ENCODE assay signal across 8 cellular contexts in the genomic region with DNA sequence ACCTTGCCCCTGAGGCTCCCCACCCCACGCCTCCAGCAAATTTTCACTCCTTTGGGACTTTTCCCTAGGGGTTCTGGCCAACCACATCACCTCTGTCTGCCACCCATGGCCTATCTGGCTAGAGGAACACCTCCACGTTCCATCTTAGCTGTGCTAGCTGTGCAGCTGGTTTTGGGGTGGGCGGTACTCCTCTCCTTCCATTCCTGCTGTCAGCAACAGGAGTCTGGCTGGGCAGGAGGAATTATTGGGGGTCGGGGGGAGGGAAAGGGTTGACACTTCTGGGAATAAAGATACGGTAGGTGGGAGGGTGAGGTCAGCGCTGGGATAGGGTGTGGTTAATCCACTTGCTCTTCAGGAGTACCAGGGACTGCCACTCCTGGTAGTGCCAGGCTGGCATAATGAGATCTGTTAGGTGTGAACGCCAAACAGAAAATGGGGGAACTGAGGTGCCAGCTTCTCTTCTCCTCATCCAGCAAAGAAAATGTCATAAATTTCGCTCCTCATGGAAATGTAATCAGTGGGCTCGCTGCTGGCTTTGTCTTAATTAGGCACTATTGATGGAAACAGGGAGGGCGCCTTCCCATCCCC. TPM values are rescaled to one million over a fixed set of nuclear protein-coding genes. Genes with fewer than 3 reads are reported as not detected.
DNase-seq lines count a peak whose midpoint lies in the region; ATAC-seq and TF ChIP-seq lines count a peak whose summit lies in the region.

No MANE protein-coding gene starts in this region.

- peaks cover 6% of the 10 kb centered on the region for H3K79me2 ChIP-seq in neural cell (replicated peaks; ENCODE audit: insufficient read depth, low read length)
- H3K79me2 ChIP-seq in OCI-LY7 (ENCODE audit: insufficient read depth, low read depth, low read length): no peaks in the 10 kb centered on the region

- H3K4me2 ChIP-seq in neural cell (ENCODE audit: low read length): peak overlapping the region; percentile 81
- no peak overlapping the region for H3K4me2 ChIP-seq in OCI-LY7 (ENCODE audit: low read length)

- H3K4me3 Mint-ChIP-seq in endodermal cell: peak overlapping the region; percentile 73

- no peak for TF ChIP-seq CTCF in BE2C (IDR thresholded peaks at IDR 0.05; ENCODE audit: low read depth, low read length)
- no peak for TF ChIP-seq CTCF in endodermal cell (conservative IDR thresholded peaks at IDR 0.05)
- no peak for TF ChIP-seq CTCF in neural cell (IDR thresholded peaks at IDR 0.05; ENCODE audit: poor library complexity, severe bottlenecking)
- no peak for TF ChIP-seq CTCF in OCI-LY7 (conservative IDR thresholded peaks at IDR 0.05; ENCODE audit: low read length)

- no TSS peak for BruUV-seq in OCI-LY7 (replicated peaks; lab: Mats Ljungman, UMichigan)

- H3K27me3 ChIP-seq in BE2C (0 out of 2 replicates have a peak, but pooled peaks cover 4% of the 10 kb centered on the region), endodermal cell (ENCODE audit: control insufficient read depth, insufficient read depth, low read length, poor library complexity, severe bottlenecking) (peaks cover 32% of the 10 kb centered on the region), neural cell (ENCODE audit: insufficient read depth, low read depth, low read length) (no peaks in the 10 kb centered on the region)

- POLR2A ChIA-PET in OCI-LY7 (lab: Charles Lee): no interaction called here

- TF ChIP-seq EP300 in neural cell (conservative IDR thresholded peaks at IDR 0.05; ENCODE audit: poor library complexity, severe bottlenecking): no peak

- H3K9me3 Mint-ChIP-seq in endodermal cell: no peaks in the 10 kb centered on the region

- no peak for ATAC-seq in GM21619 (IDR thresholded peaks at IDR 0.05; ENCODE audit: unreplicated experiment)

- H3K36me3 ChIP-seq in BE2C: no peaks in the 10 kb centered on the region
- no peaks in the 10 kb centered on the region for H3K36me3 ChIP-seq in endodermal cell (ENCODE audit: control insufficient read depth, insufficient read depth, low read length)
- no peaks in the 10 kb centered on the region for H3K36me3 ChIP-seq in neural cell (ENCODE audit: insufficient read depth, low read length)
- H3K36me3 ChIP-seq in OCI-LY7 (ENCODE audit: insufficient read depth, low read length): no peaks in the 10 kb centered on the region

- intact Hi-C loops in OCI-LY7 (cut with micrococcal nuclease; ENCODE audit: unreplicated experiment): no loop called here

- DNase-seq in BE2C (no peak), NCI-H69 (lab: John Stamatoyannopoulos, UW) (peak; percentile 51), endodermal cell (no peak), OCI-LY7 (ENCODE audit: low spot score) (no peak), T-helper 9 cell (no peak), AML-193 (lab: John Stamatoyannopoulos, UW) (no peak)

- H3K27ac ChIP-seq in endodermal cell (ENCODE audit: low read depth, low read length): peak overlapping the region; percentile 26
- peak overlapping the region; percentile 81 for H3K27ac ChIP-seq in neural cell (ENCODE audit: low read length)
- H3K27ac ChIP-seq in OCI-LY7 (ENCODE audit: low read depth, low read length, poor library complexity, severe bottlenecking): no peak overlapping the region

- H3K27ac Mint-ChIP-seq in endodermal cell: peak overlapping the region; percentile 76

- H3K9me2 ChIP-seq in neural cell (ENCODE audit: insufficient read depth, low read length) (no peaks in the 10 kb centered on the region), OCI-LY7 (ENCODE audit: insufficient read depth, low read length) (no peaks in the 10 kb centered on the region)

- H2AFZ ChIP-seq in neural cell (ENCODE audit: low read depth, low read length): peak overlapping the region; percentile 19
- no peak overlapping the region for H2AFZ ChIP-seq in OCI-LY7 (ENCODE audit: low read length)

- H3K4me1 ChIP-seq in BE2C: no peaks in the 10 kb centered on the region
- H3K4me1 ChIP-seq in endodermal cell (ENCODE audit: control insufficient read depth, insufficient read depth, low read length): peaks cover 2% of the 10 kb centered on the region
- no peaks in the 10 kb centered on the region for H3K4me1 ChIP-seq in OCI-LY7 (ENCODE audit: insufficient read depth, low read length, poor library complexity, severe bottlenecking)

- CTCF ChIA-PET in OCI-LY7 (lab: Charles Lee; ENCODE audit: unreplicated experiment): no interaction called here

- no peaks in the 10 kb centered on the region for H3K36me3 Mint-ChIP-seq in endodermal cell (ENCODE audit: low read depth)

- H3K27me3 Mint-ChIP-seq in endodermal cell (ENCODE audit: insufficient read depth): peaks cover 53% of the 10 kb centered on the region

- H3F3A ChIP-seq in neural cell (ENCODE audit: insufficient read depth, low read length, poor library complexity, severe bottlenecking): peaks cover 10% of the 10 kb centered on the region

- H3K4me3 ChIP-seq in BE2C (ENCODE audit: low read depth, low read length): peak overlapping the region; percentile 55
- H3K4me3 ChIP-seq in endodermal cell (ENCODE audit: low read length): peak overlapping the region; percentile 86
- H3K4me3 ChIP-seq in neural cell (ENCODE audit: low read length): peak overlapping the region; percentile 77
- H3K4me3 ChIP-seq in OCI-LY7 (ENCODE audit: low read depth, low read length, poor library complexity, severe bottlenecking): no peak overlapping the region

- peaks cover 27% of the 10 kb centered on the region for H3K4me1 Mint-ChIP-seq in endodermal cell

- WGBS in endodermal cell (ENCODE audit: insufficient coverage in 1 of 2, insufficient read length in 1 of 2), 2 experiments: 34 to 37% methylated on average over 8 to 10 of the region's 10 CpGs

- H3K9ac ChIP-seq in endodermal cell (ENCODE audit: extremely low read depth, low read length, poor library complexity, severe bottlenecking): peak overlapping the region; percentile 38
- H3K9ac ChIP-seq in neural cell (ENCODE audit: low read length): peak overlapping the region; percentile 81

- TF ChIP-seq RAD21 in neural cell (conservative IDR thresholded peaks at IDR 0.05): no peak

- no peaks in the 10 kb centered on the region for H4K20me1 ChIP-seq in neural cell (ENCODE audit: insufficient read depth)
- no peaks in the 10 kb centered on the region for H4K20me1 ChIP-seq in OCI-LY7 (ENCODE audit: insufficient read depth, low read length)

- H3K9me3 ChIP-seq in BE2C (no peaks in the 10 kb centered on the region), endodermal cell (ENCODE audit: control insufficient read depth, low read length) (no peaks in the 10 kb centered on the region), neural cell (ENCODE audit: low read length) (no peaks in the 10 kb centered on the region), OCI-LY7 (ENCODE audit: low read length) (no peaks in the 10 kb centered on the region)

TF ChIP-seq in neural cell, 6 proteins besides CTCF, POLR2A, EP300 and RAD21 (continues in another document):
- no peak for TF ChIP-seq POLR2AphosphoS5 (IDR thresholded peaks at IDR 0.05)
- TF ChIP-seq MXI1 (conservative IDR thresholded peaks at IDR 0.05; ENCODE audit: poor library complexity, severe bottlenecking): no peak
- no peak for TF ChIP-seq EZH2 (IDR thresholded peaks at IDR 0.05; ENCODE audit: borderline replicate concordance, insufficient read depth, low read length, poor library complexity, severe bottlenecking)
- no peak for TF ChIP-seq TAF1 (IDR thresholded peaks at IDR 0.05; ENCODE audit: low read depth)
- TF ChIP-seq SMC3 (conservative IDR thresholded peaks at IDR 0.05; ENCODE audit: poor library complexity): no peak

RNA-seq across cellular contexts. Expression of gene DNAH2, which starts 1.2 kb away (rescaled TPM):
- polyA plus RNA-seq in BE2C (2012; ENCODE audit: insufficient read depth, insufficient read length, low read depth): 4.2 TPM
- total RNA-seq in endodermal cell: under 1 TPM; 0.42 to 0.69 TPM
- 0.46 TPM for polyA plus RNA-seq in endodermal cell (2013, experiment 1 of 2)
- 0.75 TPM for polyA plus RNA-seq in endodermal cell (2013, experiment 2 of 2)
- 2.0 and 2.1 TPM in 2 replicates for polyA plus RNA-seq in neural cell
- polyA minus RNA-seq in neural cell: 2.8 and 4.1 TPM in 2 replicates
- total RNA-seq in OCI-LY7 (2014; rRNA removed; shearing (Covaris generic)): 0.05 TPM in 1 of 2 replicates, not detected in the other
- not detected in 2 replicates for total RNA-seq in OCI-LY7 (2022)

RNA-seq across cellular contexts. Expression of gene EFNB3, which starts 11.4 kb away (rescaled TPM):
- polyA plus RNA-seq in BE2C (2012; ENCODE audit: insufficient read depth, insufficient read length, low read depth): 4.2 TPM
- total RNA-seq in endodermal cell (10 to 100 TPM; 12.8 to 15.0 TPM), OCI-LY7 (2022) (0.11 and 0.15 TPM in 2 replicates)
- polyA plus RNA-seq in endodermal cell (2013, experiment 1 of 2): 72.5 TPM
- polyA plus RNA-seq in endodermal cell (2013, experiment 2 of 2): 62.3 TPM
- 36.4 and 46.5 TPM in 2 replicates for polyA plus RNA-seq in neural cell
- 36.3 and 40.2 TPM in 2 replicates for polyA minus RNA-seq in neural cell
- not detected in 2 replicates for total RNA-seq in OCI-LY7 (2014; rRNA removed; shearing (Covaris generic))

RNA-seq across cellular contexts. Expression of gene WRAP53, which starts 28.1 kb away (rescaled TPM):
- 56.5 TPM for polyA plus RNA-seq in BE2C (2012; ENCODE audit: insufficient read depth, insufficient read length, low read depth)
- total RNA-seq in endodermal cell: 10 to 100 TPM; 21.7 to 30.8 TPM
- 27.8 TPM for polyA plus RNA-seq in endodermal cell (2013, experiment 1 of 2)
- 24.6 TPM for polyA plus RNA-seq in endodermal cell (2013, experiment 2 of 2)
- polyA plus RNA-seq in neural cell: 20.1 and 22.4 TPM in 2 replicates
- 13.8 and 16.8 TPM in 2 replicates for polyA minus RNA-seq in neural cell
- total RNA-seq in OCI-LY7 (2014; rRNA removed; shearing (Covaris generic)): 30.7 and 39.3 TPM in 2 replicates
- 24.8 and 27.4 TPM in 2 replicates for total RNA-seq in OCI-LY7 (2022)

RNA-seq across cellular contexts. Expression of gene TP53, which starts 29.1 kb away (rescaled TPM):
- 85.4 TPM for polyA plus RNA-seq in BE2C (2012; ENCODE audit: insufficient read depth, insufficient read length, low read depth)
- 100 to 1,000 TPM; 113 to 130 TPM for total RNA-seq in endodermal cell
- 96.7 TPM for polyA plus RNA-seq in endodermal cell (2013, experiment 1 of 2)
- 83.4 TPM for polyA plus RNA-seq in endodermal cell (2013, experiment 2 of 2)
- polyA plus RNA-seq in neural cell: 13.8 and 14.3 TPM in 2 replicates
- polyA minus RNA-seq in neural cell: 15.3 and 16.3 TPM in 2 replicates
- total RNA-seq in OCI-LY7 (2014; rRNA removed; shearing (Covaris generic)): 52.9 and 69.2 TPM in 2 replicates
- 172 and 195 TPM in 2 replicates for total RNA-seq in OCI-LY7 (2022)

Comparison
In these comparisons a context has a peak if more than half of its experiments do, and no peak if none do; other contexts are left out.
1. RNA of gene EFNB3, which starts 11.4 kb away (total RNA-seq): 12.8 to 15.0 TPM in endodermal cell; 0.11 to 0.15 TPM in OCI-LY7; every median in the first group is over 10 times any median in the second.